ENCODE assay signal across 13 cellular contexts in genomic region chr1:165686971-165687433, GRCh38. TPM values are rescaled to one million over a fixed set of nuclear protein-coding genes. Genes with fewer than 3 reads are reported as not detected.
A peak's percentile ranks its signal among the peaks of the same experiment; 100 is the strongest.
DNase-seq lines count a peak whose midpoint lies in the region; ATAC-seq, FAIRE-seq and TF ChIP-seq lines count a peak whose summit lies in the region.
"Had no signal": no experiment of that assay in that cellular context is flagged by ENCODE, and none has a peak within 500 bp of the region (broad histone marks: within the 10 kb centered on the region; RNA-seq: fewer than 3 reads in every experiment).

No MANE protein-coding gene starts in this region.

- DNase-seq in activated naive CD8-positive, alpha-beta T cell treated with anti-CD3 and anti-CD28 coated beads, Interleukin-2, amount 50 U/mL, for 24 hours: no peak
- DNase-seq in NCI-H187 (lab: John Stamatoyannopoulos, UW) (no peak), GM12891 (ENCODE audit: insufficient read length, low spot score) (no peak), kidney tubule cell (ENCODE audit: low spot score) (no peak), omental fat pad (ENCODE audit: low spot score) (no peak)
- DNase-seq: cortex of kidney; foreskin melanocyte; NCI-H774; stimulated activated CD4-positive, alpha-beta T cell treated with anti-CD3 and anti-CD28 coated beads, Interleukin-2, amount 100 ng/mL, for 48 hours; thyroid gland had no signal

- H3K36me3 Mint-ChIP-seq in activated naive CD8-positive, alpha-beta T cell treated with anti-CD3 and anti-CD28 coated beads, Interleukin-2, amount 50 U/mL, for 24 hours (ENCODE audit: low read depth): peaks cover 48% of the 10 kb centered on the region

- TF ChIP-seq CTCF in omental fat pad (IDR thresholded peaks at IDR 0.05): no peak

- TF ChIP-seq POLR2A in GM12891 (IDR thresholded peaks at IDR 0.05; ENCODE audit: low read depth, low read length): no peak

- FAIRE-seq in GM12891 (lab: Jason Lieb, UNC): no peak

- H3K4me1 Mint-ChIP-seq in activated naive CD8-positive, alpha-beta T cell treated with anti-CD3 and anti-CD28 coated beads, Interleukin-2, amount 50 U/mL, for 24 hours: peaks cover 37% of the 10 kb centered on the region

- no peak overlapping the region for H3K4me3 Mint-ChIP-seq in activated naive CD8-positive, alpha-beta T cell treated with anti-CD3 and anti-CD28 coated beads, Interleukin-2, amount 50 U/mL, for 24 hours

- H3K27me3 Mint-ChIP-seq in activated naive CD8-positive, alpha-beta T cell treated with anti-CD3 and anti-CD28 coated beads, Interleukin-2, amount 50 U/mL, for 24 hours: no peaks in the 10 kb centered on the region

- no peaks in the 10 kb centered on the region for H3K9me3 Mint-ChIP-seq in activated naive CD8-positive, alpha-beta T cell treated with anti-CD3 and anti-CD28 coated beads, Interleukin-2, amount 50 U/mL, for 24 hours

- H3K27ac Mint-ChIP-seq in activated naive CD8-positive, alpha-beta T cell treated with anti-CD3 and anti-CD28 coated beads, Interleukin-2, amount 50 U/mL, for 24 hours: peak overlapping the region; percentile 14

- ATAC-seq in GM18502 (IDR thresholded peaks at IDR 0.05; ENCODE audit: poor library complexity, unreplicated experiment): peak; percentile 59
- ATAC-seq in GM21367 (IDR thresholded peaks at IDR 0.05; ENCODE audit: unreplicated experiment): peak; percentile 26
- ATAC-seq in HG03342 (IDR thresholded peaks at IDR 0.05; ENCODE audit: unreplicated experiment): peak; percentile 51
- ATAC-seq in activated naive CD8-positive, alpha-beta T cell treated with anti-CD3 and anti-CD28 coated beads, Interleukin-2, amount 50 U/mL, for 24 hours: no peak
- ATAC-seq in omental fat pad (ENCODE audit: low FRiP score): no peak

TF ChIP-seq in GM12891, 5 proteins besides CTCF, POLR2A, EP300 and RAD21:
- TF ChIP-seq SPI1 (IDR thresholded peaks at IDR 0.05; ENCODE audit: low read depth, low read length) (no peak), POU2F2 (IDR thresholded peaks at IDR 0.05; ENCODE audit: low read depth, low read length) (no peak), TAF1 (IDR thresholded peaks at IDR 0.05; ENCODE audit: low read depth, low read length) (no peak), POLR2AphosphoS5 (IDR thresholded peaks at IDR 0.05; ENCODE audit: low read depth, low read length) (no peak), PAX5 (IDR thresholded peaks at IDR 0.05; ENCODE audit: insufficient read depth, low read length, severe bottlenecking) (no peak)

RNA-seq across cellular contexts. Expression of gene ALDH9A1, which starts 11.4 kb away (rescaled TPM):
- polyA plus RNA-seq in GM12891 (2012; ENCODE audit: low read depth, missing spikeins): 29.9 TPM
- total RNA-seq in omental fat pad: 100 to 1,000 TPM in 3 of 4 donors, 10 to 100 TPM in 1; 66.5 to 176 (median 131) TPM

RNA-seq across cellular contexts. Expression of gene MGST3, which starts 56.0 kb away (rescaled TPM):
- polyA plus RNA-seq in GM12891 (2012; ENCODE audit: low read depth, missing spikeins): 72.7 TPM
- total RNA-seq in omental fat pad: 100 to 1,000 TPM; 250 to 616 (median 291) TPM

Comparison
In these comparisons a context has a peak if more than half of its experiments do, and no peak if none do; other contexts are left out.
1. ATAC-seq: peak in GM18502 (single experiment), GM21367 (single experiment) and HG03342 (single experiment); none in activated naive CD8-positive, alpha-beta T cell treated with anti-CD3 and anti-CD28 coated beads, Interleukin-2, amount 50 U/mL, for 24 hours (single experiment) and omental fat pad (single experiment).